ENCODE assay signal across 31 cellular contexts in the genomic region with DNA sequence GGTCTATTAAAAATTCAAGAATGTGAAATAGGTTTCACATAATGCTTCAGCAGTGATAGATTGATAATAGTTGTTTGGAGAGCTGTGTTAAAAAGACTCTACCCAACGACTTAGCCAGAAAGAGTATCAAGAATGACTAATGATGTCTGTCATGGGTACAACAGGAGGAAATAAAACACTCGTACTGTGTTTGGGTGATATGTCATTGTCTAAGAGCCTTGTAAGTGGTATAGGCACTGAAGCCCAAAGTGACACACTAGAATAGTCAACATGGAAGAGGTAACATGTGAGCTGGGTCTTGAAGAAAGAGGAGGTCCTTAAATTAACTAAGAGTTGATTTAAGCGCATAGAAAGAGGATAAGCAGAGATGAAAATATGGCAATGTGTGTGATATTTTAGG.
"Had no signal": no experiment of that assay in that cellular context is flagged by ENCODE, and none has a peak within 500 bp of the region (broad histone marks: within the 10 kb centered on the region; RNA-seq: fewer than 3 reads in every experiment).

No MANE protein-coding gene starts in this region.

- DNase-seq: activated B cell treated with CpG ODN at 0.5 μM for 24 hours; activated CD4-positive, alpha-beta memory T cell treated with anti-CD3 and anti-CD28 coated beads for 36 hours; activated CD4-positive, alpha-beta T cell treated with anti-CD3 and anti-CD28 coated beads for 4 hours; activated CD4-positive, alpha-beta T cell treated with anti-CD3 and anti-CD28 coated beads, Interleukin-2, amount 50 U/mL, for 1 hour; activated CD4-positive, CD25-positive, alpha-beta regulatory T cell treated with anti-CD3 and anti-CD28 coated beads, Interleukin-2, amount 50 U/mL, for 72 hours; activated CD8-positive, alpha-beta memory T cell treated with anti-CD3 and anti-CD28 coated beads, Interleukin-2, amount 50 U/mL, for 4 hours; activated effector memory CD4-positive, alpha-beta T cell treated with Interleukin-2 at 50 U/mL for 16 hours; activated naive CD4-positive, alpha-beta T cell treated with anti-CD3 and anti-CD28 coated beads, Interleukin-2, amount 10 ng/mL, durations not matched to agents 7 days and 5 days; activated naive CD8-positive, alpha-beta T cell treated with anti-CD3 and anti-CD28 coated beads, Interleukin-2, amount 50 U/mL, for 24 hours; activated T-cell treated with anti-CD3 and anti-CD28 coated beads for 4 hours; activated T-cell treated with anti-CD3 and anti-CD28 coated beads, Interleukin-2, amount 50 U/mL, for 4 hours; anterior cingulate cortex; central memory CD4-positive, alpha-beta T cell; Kasumi-1; KG1; MG63; NCI-H1048; NCI-H1105 treated with DMSO at 0.1 percent for 48 hours; NCI-H146; NCI-H2029; NCI-H2171 treated with DMSO at 0.1 percent for 48 hours; NCI-H2227 treated with DMSO at 0.1 percent for 48 hours; NCI-H446; NCI-H524 treated with DMSO at 0.1 percent for 48 hours; NCI-H748 treated with DMSO at 0.1 percent for 48 hours; Right ventricle myocardium superior; SW 1271; T-helper 1 cell; T-helper 2 cell; T-helper 9 cell had no signal

- H3K27me3 ChIP-seq: MG63 had no signal

- H3K9me3 ChIP-seq: MG63 had no signal

- H3K4me3 ChIP-seq: MG63 had no signal

- H3K27ac ChIP-seq: VCaP had no signal

- ATAC-seq: activated naive CD8-positive, alpha-beta T cell treated with anti-CD3 and anti-CD28 coated beads, Interleukin-2, amount 50 U/mL, for 24 hours; activated T-cell treated with anti-CD3 and anti-CD28 coated beads, Interleukin-2, amount 50 U/mL, for 4 hours had no signal

- H3K36me3 ChIP-seq: MG63 had no signal
